ENCODE assay signal across 8 cellular contexts in genomic region chr1:234478481-234479309, GRCh38. TPM values are rescaled to one million over a fixed set of nuclear protein-coding genes. Genes with fewer than 3 reads are reported as not detected.
DNase-seq lines count a peak whose midpoint lies in the region; ATAC-seq, FAIRE-seq and TF ChIP-seq lines count a peak whose summit lies in the region.

TSS of gene TARBP1 (minus strand) at chr1:234479179. CDS start at chr1:234479103, 76 bp downstream.

- peak; percentile 69 for DNase-seq in GM12891 (ENCODE audit: insufficient read length, low spot score)
- peak; percentile 92 for DNase-seq in NCI-H1092 treated with DMSO at 0.1 percent for 48 hours (lab: John Stamatoyannopoulos, UW)
- peak; percentile 31 to 83 (median 50) for DNase-seq in T-helper 1 cell
- peak; percentile 47 to 72 (median 61) for DNase-seq in adrenal gland
- DNase-seq in left ventricle myocardium inferior: peak; percentile 72
- peak; percentile 75 to 86 for DNase-seq in psoas muscle

- intact Hi-C loops in adrenal gland (cut with DNase I): no loop called here
- intact Hi-C loops in left ventricle myocardium inferior (cut with micrococcal nuclease): no loop called here
- intact Hi-C loops in psoas muscle (cut with DNase I): no loop called here

- peak; percentile 42; the same call in 1 of the 2 replicates for TF ChIP-seq POLR2A in GM12891 (IDR thresholded peaks at IDR 0.05; ENCODE audit: low read depth, low read length)
- TF ChIP-seq POLR2A in adrenal gland (IDR thresholded peaks at IDR 0.05): peak; percentile 2 to 58

- H3K9me3 ChIP-seq in adrenal gland (replicated peaks in 1 of 3) (no peaks in the 10 kb centered on the region), left ventricle myocardium inferior (replicated peaks) (no peaks in the 10 kb centered on the region), psoas muscle (no peaks in the 10 kb centered on the region)

- ATAC-seq in HG02623 (IDR thresholded peaks at IDR 0.05; ENCODE audit: unreplicated experiment) (peak; percentile 62), psoas muscle (peak; percentile 84 to 88 (median 88))

- H3K36me3 ChIP-seq in adrenal gland (replicated peaks in 1 of 2): no peaks in the 10 kb centered on the region
- no peaks in the 10 kb centered on the region for H3K36me3 ChIP-seq in left ventricle myocardium inferior
- H3K36me3 ChIP-seq in psoas muscle (ENCODE audit: insufficient read depth in 1 of 2, low read depth in 1 of 2): no peaks in the 10 kb centered on the region
- H3K36me3 ChIP-seq in urinary bladder (ENCODE audit: insufficient read depth): no peaks in the 10 kb centered on the region

- 0 to 1% (median 1%) methylated on average over 7 to 122 of the region's 122 CpGs; no CpG with 5 or more reads in 1 of the 4 donors for WGBS in adrenal gland, 4 donors
- WGBS in psoas muscle, 3 donors: 0 to 1% (median 0%) methylated on average over 72 to 122 of the region's 122 CpGs
- WGBS in urinary bladder: under 1% methylated on average over 122 of the region's 122 CpGs

- H3K27me3 ChIP-seq in adrenal gland (no peaks in the 10 kb centered on the region), left ventricle myocardium inferior (ENCODE audit: low read depth) (no peaks in the 10 kb centered on the region), psoas muscle (ENCODE audit: insufficient read depth in 3 of 3, low read length in 2 of 3) (no peaks in the 10 kb centered on the region)

- TF ChIP-seq CTCF in adrenal gland (IDR thresholded peaks at IDR 0.05) (peak in 1 of 6 experiments; percentile 14), left ventricle myocardium inferior (IDR thresholded peaks at IDR 0.05; ENCODE audit: borderline replicate concordance) (peak; percentile 32), psoas muscle (IDR thresholded peaks at IDR 0.05) (no peak)

- H3K4me1 ChIP-seq in adrenal gland (replicated peaks in 1 of 2) (peaks cover 0 to 11% of the 10 kb centered on the region in 2 donors), left ventricle myocardium inferior (peaks cover 25% of the 10 kb centered on the region), psoas muscle (peaks cover 4% of the 10 kb centered on the region), urinary bladder (ENCODE audit: insufficient read depth) (no peaks in the 10 kb centered on the region)

- FAIRE-seq in GM12891 (lab: Jason Lieb, UNC): peak; percentile 98

- peak within 1 kb of the TSS in 4 of 5 donors; percentile 53 to 96 (median 84) for H3K27ac ChIP-seq in adrenal gland
- peak within 1 kb of the TSS; percentile 96 for H3K27ac ChIP-seq in left ventricle myocardium inferior (replicated peaks)
- H3K27ac ChIP-seq in psoas muscle: peak within 1 kb of the TSS; percentile 92
- H3K27ac ChIP-seq in urinary bladder (ENCODE audit: low read depth): peak within 1 kb of the TSS; percentile 94

- H3K4me3 ChIP-seq in adrenal gland (peak within 1 kb of the TSS in 2 of 4 donors; percentile 45 to 95), left ventricle myocardium inferior (peak within 1 kb of the TSS; percentile 84), psoas muscle (peak within 1 kb of the TSS; percentile 94), urinary bladder (ENCODE audit: low read depth, low read length) (peak within 1 kb of the TSS; percentile 81)

TF ChIP-seq in GM12891, 5 proteins besides CTCF, POLR2A, EP300 and RAD21:
- TF ChIP-seq POU2F2 (IDR thresholded peaks at IDR 0.05; ENCODE audit: low read depth, low read length): peak; percentile 5; the same call in 1 of the 2 replicates
- TF ChIP-seq PAX5 (IDR thresholded peaks at IDR 0.05; ENCODE audit: insufficient read depth, low read length, severe bottlenecking): no peak
- peak; percentile 46; the same call in 1 of the 2 replicates for TF ChIP-seq TAF1 (IDR thresholded peaks at IDR 0.05; ENCODE audit: low read depth, low read length)

RNA-seq across cellular contexts. Expression of gene TARBP1, which starts in this region (rescaled TPM):
- 39.6 TPM for polyA plus RNA-seq in GM12891 (2012; ENCODE audit: low read depth, missing spikeins)
- total RNA-seq in adrenal gland (10 to 100 TPM in 7 of 8 donors, 1 to 10 TPM in 1; 9.2 to 18.3 (median 13.1) TPM), left ventricle myocardium inferior (11.4 TPM), psoas muscle (10 to 100 TPM in 1 of 4 donors, 1 to 10 TPM in 3; 5.8 to 10.5 (median 9.0) TPM), urinary bladder (52.7 TPM)
- polyA plus RNA-seq in adrenal gland (10 to 100 TPM; 11.1 to 79.7 (median 48.5) TPM), psoas muscle (10 to 100 TPM in 1 of 3 donors, 1 to 10 TPM in 2; 5.8 to 10.4 (median 6.6) TPM), urinary bladder (8.6 TPM)
